Comparison of ENCODE assay signal across 27 cellular contexts in the genomic region with DNA sequence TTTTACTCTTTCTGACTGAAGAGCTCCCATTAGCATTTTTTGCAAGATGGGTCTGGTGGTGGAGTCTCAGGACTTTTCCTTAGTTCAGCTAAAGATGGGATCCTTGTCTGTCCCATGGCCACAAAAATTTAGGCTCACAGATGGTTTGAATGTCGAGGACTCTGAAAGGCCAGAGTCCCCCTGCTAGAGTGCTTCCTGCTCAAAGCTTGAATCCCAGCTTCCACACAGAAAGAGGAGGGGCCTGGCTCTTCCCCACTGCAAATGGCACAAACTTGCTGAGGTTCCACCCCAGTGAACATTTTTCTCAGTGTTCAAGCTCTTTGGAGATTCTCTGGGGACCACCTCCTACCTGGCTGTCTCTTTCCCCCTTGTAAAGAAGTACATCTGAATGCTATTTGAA.
DNase-seq lines count a peak whose midpoint lies in the region; ATAC-seq, FAIRE-seq and TF ChIP-seq lines count a peak whose summit lies in the region.
"Had no signal": no experiment of that assay in that cellular context is flagged by ENCODE, and none has a peak within 500 bp of the region (broad histone marks: within the 10 kb centered on the region; RNA-seq: fewer than 3 reads in every experiment).

No MANE protein-coding gene starts in this region.

- H3K4me1 ChIP-seq in HepG2 (ENCODE audit: insufficient read depth, low read length) (peaks cover 79% of the 10 kb centered on the region), right lobe of liver (peaks cover 0 to 12% (median 2%) of the 10 kb centered on the region in 4 donors), body of pancreas (peaks cover 42% of the 10 kb centered on the region), neural progenitor cell (no peaks in the 10 kb centered on the region), transverse colon (peaks cover 4 to 38% (median 10%) of the 10 kb centered on the region in 4 donors), foreskin keratinocyte (no peaks in the 10 kb centered on the region)
- H3K4me1 ChIP-seq: SJSA1 had no signal

- H3K27ac ChIP-seq in HepG2 (ENCODE audit: extremely low read length, insufficient read depth, low read length) (peak overlapping the region; percentile 93), right lobe of liver (no peak overlapping the region), body of pancreas (peak overlapping the region in 3 of 4 donors; percentile 45 to 84 (median 54)), neural progenitor cell (no peak overlapping the region), transverse colon (peak overlapping the region in 3 of 4 donors; percentile 73 to 74 (median 73)), foreskin keratinocyte (no peak overlapping the region)
- H3K27ac ChIP-seq: BLaER1 treated with 17β-estradiol and CSF1 and Interleukin-3, amounts not matched to agents 10 nM and 100 nM; PC-9; SJSA1 had no signal

- no peak for TF ChIP-seq CTCF in HepG2 (CRISPR knock-in tag; IDR thresholded peaks at IDR 0.05)
- no peak for TF ChIP-seq CTCF in right lobe of liver (IDR thresholded peaks at IDR 0.05)
- no peak for TF ChIP-seq CTCF in body of pancreas (IDR thresholded peaks at IDR 0.05)
- TF ChIP-seq CTCF in neural progenitor cell (IDR thresholded peaks at IDR 0.05), result no peak
- no peak for TF ChIP-seq CTCF in transverse colon (IDR thresholded peaks at IDR 0.05)
- TF ChIP-seq CTCF in foreskin keratinocyte (conservative IDR thresholded peaks at IDR 0.05), result no peak

- H3K4me3 Mint-ChIP-seq in neural progenitor cell, result no peak overlapping the region
- H3K4me3 Mint-ChIP-seq: CD4-positive, alpha-beta T cell; H9 had no signal

- POLR2A ChIA-PET in HepG2 (lab: Yijun Ruan, JAX), result interaction anchor here (0.8 to 2.7 kb wide), 9 partner anchors 10 to 217 kb away, joined by 3 to 10 read pairs (median 5); a partner anchor contains a TSS

- H3K4me2 ChIP-seq in HepG2 (ENCODE audit: low read depth, low read length), result peak overlapping the region; percentile 78
- H3K4me2 ChIP-seq in neural progenitor cell, result no peak overlapping the region
- H3K4me2 ChIP-seq: BLaER1 treated with 17β-estradiol and CSF1 and Interleukin-3, amounts not matched to agents 10 nM and 100 nM; PC-9 had no signal

- in situ Hi-C loops in HepG2 (cut with HindIII; ENCODE audit: extremely low pct_ligation_motif_present, low pct_unique_long_range_greater_than_20kb), result loop anchor here (10.0 kb wide), 1 partner anchor 80 kb away; a partner anchor contains a TSS
- in situ Hi-C loops in transverse colon (cut with MboI; ENCODE audit: low pct_ligation_motif_present in 1 of 4, low pct_unique_long_range_greater_than_20kb in 1 of 4, low sequenced_read_pairs in 3 of 4), result no loop called here

- H3K27ac Mint-ChIP-seq in neural progenitor cell, result no peak overlapping the region
- H3K27ac Mint-ChIP-seq: CD4-positive, alpha-beta T cell; H9 had no signal

- H3K36me3 ChIP-seq in HepG2 (replicated peaks in 1 of 2; ENCODE audit: control insufficient read depth in 1 of 2, insufficient read depth in 2 of 2, low read length in 2 of 2) (no peaks in the 10 kb centered on the region), right lobe of liver (no peaks in the 10 kb centered on the region), body of pancreas (replicated peaks in 1 of 2; ENCODE audit: insufficient read depth in 1 of 2, low read depth in 2 of 2) (no peaks in the 10 kb centered on the region), neural progenitor cell (no peaks in the 10 kb centered on the region), transverse colon (no peaks in the 10 kb centered on the region)
- H3K36me3 ChIP-seq: BLaER1 treated with 17β-estradiol and CSF1 and Interleukin-3, amounts not matched to agents 10 nM and 100 nM; SJSA1 had no signal

- H3K9me3 ChIP-seq in HepG2 (ENCODE audit: low read length) (peaks cover 24% of the 10 kb centered on the region), right lobe of liver (no peaks in the 10 kb centered on the region), body of pancreas (no peaks in the 10 kb centered on the region), neural progenitor cell (ENCODE audit: low read depth) (no peaks in the 10 kb centered on the region), transverse colon (no peaks in the 10 kb centered on the region)
- H3K9me3 ChIP-seq: SJSA1 had no signal

- no TSS peak for BruUV-seq in HepG2 (replicated peaks; lab: Mats Ljungman, UMichigan)

- H2AFZ ChIP-seq in HepG2 (ENCODE audit: low read length) (no peak overlapping the region), neural progenitor cell (replicated peaks) (peak overlapping the region; percentile 68)
- H2AFZ ChIP-seq: PC-9 had no signal

- intact Hi-C loops in HepG2 (cut with micrococcal nuclease; ENCODE audit: unreplicated experiment), result no loop called here
- intact Hi-C loops in right lobe of liver (cut with DNase I), result no loop called here
- intact Hi-C loops in body of pancreas (cut with DNase I), result no loop called here
- intact Hi-C loops in transverse colon (cut with DNase I; ENCODE audit: low total_unique reads), result no loop called here

- H3K4me3 ChIP-seq in HepG2 (replicated peaks in 1 of 3; ENCODE audit: insufficient read depth in 1 of 3, low read depth in 2 of 3, low read length in 3 of 3) (no peak overlapping the region; a peak in 1 of 6 replicates), right lobe of liver (no peak overlapping the region), body of pancreas (no peak overlapping the region), neural progenitor cell (no peak overlapping the region), transverse colon (no peak overlapping the region)
- H3K4me3 ChIP-seq: BLaER1 treated with 17β-estradiol and CSF1 and Interleukin-3, amounts not matched to agents 10 nM and 100 nM; PC-9; SJSA1 had no signal

- DNase-seq in HepG2 (ENCODE audit: low spot score) (no peak), right lobe of liver (no peak), body of pancreas (no peak), neural progenitor cell (ENCODE audit: low spot score) (no peak), transverse colon (no peak), foreskin keratinocyte (no peak)
- no peak for DNase-seq in stimulated activated naive CD4-positive, alpha-beta T cell treated with Interleukin-2 at 50 U/mL for 16 hours (lab: John Stamatoyannopoulos, UW)
- DNase-seq: AML-193; CD4-positive, alpha-beta T cell; DMS79 treated with DMSO at 0.1 percent for 48 hours; GF-D8; H9; Karpas-422; NCI-H1092 treated with DMSO at 0.1 percent for 48 hours; NCI-H1436 treated with DMSO at 0.1 percent for 48 hours; NCI-H187 treated with DMSO at 0.1 percent for 48 hours; NCI-H446; NCI-H526; NCI-H82; NK-92 treated with Interleukin-12 subunit alpha and Interleukin-12 subunit beta, amount 100 ng/mL, for 24 hours; PC-9; Right ventricle myocardium superior had no signal

- WGBS in HepG2 (ENCODE audit: low lambda C conversion rate), result 50% methylated on average over 1 of the region's 1 CpG
- 29% methylated on average over 1 of the region's 1 CpG for WGBS in right lobe of liver (ENCODE audit: insufficient coverage, low coverage, low lambda C conversion rate, missing lambda C conversion rate)
- WGBS in body of pancreas, 2 donors, result 44 to 78% methylated on average over 1 of the region's 1 CpG
- 29% methylated on average over 1 of the region's 1 CpG; no CpG with 5 or more reads in 1 of the 2 donors for WGBS in transverse colon (ENCODE audit: low coverage in 1 of 2), 2 donors

- H3K36me3 Mint-ChIP-seq in neural progenitor cell, result no peaks in the 10 kb centered on the region

- TF ChIP-seq RAD21 in HepG2 (CRISPR knock-in tag; IDR thresholded peaks at IDR 0.05), result no peak

- H3K27me3 Mint-ChIP-seq in neural progenitor cell (ENCODE audit: insufficient read depth, low read depth), result peaks cover 3% of the 10 kb centered on the region
- H3K27me3 Mint-ChIP-seq: CD4-positive, alpha-beta T cell had no signal

- H3K9ac ChIP-seq in HepG2 (ENCODE audit: insufficient read depth, low read depth, low read length), result peak overlapping the region; percentile 78
- H3K9ac ChIP-seq in neural progenitor cell, result no peak overlapping the region
- H3K9ac ChIP-seq: BLaER1 treated with 17β-estradiol and CSF1 and Interleukin-3, amounts not matched to agents 10 nM and 100 nM had no signal

- H3K79me2 ChIP-seq in HepG2 (ENCODE audit: insufficient read depth, low read length) (peaks cover 10% of the 10 kb centered on the region), neural progenitor cell (ENCODE audit: low read depth) (no peaks in the 10 kb centered on the region)

- H3K9me3 Mint-ChIP-seq in neural progenitor cell, result peaks cover 12% of the 10 kb centered on the region
- H3K9me3 Mint-ChIP-seq: CD4-positive, alpha-beta T cell had no signal

- no peaks in the 10 kb centered on the region for H4K20me1 ChIP-seq in HepG2 (ENCODE audit: insufficient read depth, low read length)
- no peaks in the 10 kb centered on the region for H4K20me1 ChIP-seq in neural progenitor cell (ENCODE audit: low read depth)
- H4K20me1 ChIP-seq: BLaER1 treated with 17β-estradiol and CSF1 and Interleukin-3, amounts not matched to agents 10 nM and 100 nM had no signal

- FAIRE-seq in HepG2 (lab: Jason Lieb, UNC), result no peak
- FAIRE-seq: A204.1, GM12891 had no signal

- H3K4me1 Mint-ChIP-seq in neural progenitor cell, result peaks cover 27% of the 10 kb centered on the region

- TF ChIP-seq POLR2A in HepG2 (IDR thresholded peaks at IDR 0.05; ENCODE audit: insufficient read depth in 1 of 2, low read depth in 2 of 2, low read length in 2 of 2), result no peak
- no peak for TF ChIP-seq POLR2A in right lobe of liver (IDR thresholded peaks at IDR 0.05)
- TF ChIP-seq POLR2A in body of pancreas (IDR thresholded peaks at IDR 0.05), result no peak
- TF ChIP-seq POLR2A in transverse colon (IDR thresholded peaks at IDR 0.05), result no peak

- TF ChIP-seq EP300 in HepG2 (IDR thresholded peaks at IDR 0.05; ENCODE audit: low read depth in 2 of 2, low read length in 2 of 2), result no peak
- TF ChIP-seq EP300 in HepG2 (CRISPR knock-in tag; IDR thresholded peaks at IDR 0.05; ENCODE audit: borderline replicate concordance), result no peak
- TF ChIP-seq EP300 in transverse colon (IDR thresholded peaks at IDR 0.05; ENCODE audit: low read depth), result no peak

- ATAC-seq in HepG2 (no peak), right lobe of liver (no peak), body of pancreas (no peak), HG03378 (IDR thresholded peaks at IDR 0.05; ENCODE audit: unreplicated experiment) (no peak), foreskin keratinocyte (no peak)

- no peaks in the 10 kb centered on the region for H3K27me3 ChIP-seq in HepG2 (ENCODE audit: control insufficient read depth in 1 of 2, insufficient read depth in 2 of 2, low read length in 2 of 2)
- no peaks in the 10 kb centered on the region for H3K27me3 ChIP-seq in right lobe of liver
- H3K27me3 ChIP-seq in body of pancreas, result no peaks in the 10 kb centered on the region
- H3K27me3 ChIP-seq in neural progenitor cell, result no peaks in the 10 kb centered on the region
- no peaks in the 10 kb centered on the region for H3K27me3 ChIP-seq in transverse colon
- H3K27me3 ChIP-seq in foreskin keratinocyte, result no peaks in the 10 kb centered on the region
- H3K27me3 ChIP-seq: BLaER1 treated with 17β-estradiol and CSF1 and Interleukin-3, amounts not matched to agents 10 nM and 100 nM; SJSA1 had no signal

- no peaks in the 10 kb centered on the region for H3F3A ChIP-seq in neural progenitor cell (ENCODE audit: low read depth)

- CTCF ChIA-PET in HepG2 (lab: Yijun Ruan, JAX; ENCODE audit: low intra/inter-chr PET ratio, low total read pairs), result no interaction called here

Comparison
In these comparisons a context has a peak if more than half of its experiments do, and no peak if none do; other contexts are left out.
1. H3K27ac ChIP-seq: peak in HepG2 (single experiment), body of pancreas (3 of 4) and transverse colon (3 of 4); none in right lobe of liver (0 of 3), neural progenitor cell (single experiment) and foreskin keratinocyte (single experiment).